ENCODE assay signal across 17 cellular contexts in the genomic region with DNA sequence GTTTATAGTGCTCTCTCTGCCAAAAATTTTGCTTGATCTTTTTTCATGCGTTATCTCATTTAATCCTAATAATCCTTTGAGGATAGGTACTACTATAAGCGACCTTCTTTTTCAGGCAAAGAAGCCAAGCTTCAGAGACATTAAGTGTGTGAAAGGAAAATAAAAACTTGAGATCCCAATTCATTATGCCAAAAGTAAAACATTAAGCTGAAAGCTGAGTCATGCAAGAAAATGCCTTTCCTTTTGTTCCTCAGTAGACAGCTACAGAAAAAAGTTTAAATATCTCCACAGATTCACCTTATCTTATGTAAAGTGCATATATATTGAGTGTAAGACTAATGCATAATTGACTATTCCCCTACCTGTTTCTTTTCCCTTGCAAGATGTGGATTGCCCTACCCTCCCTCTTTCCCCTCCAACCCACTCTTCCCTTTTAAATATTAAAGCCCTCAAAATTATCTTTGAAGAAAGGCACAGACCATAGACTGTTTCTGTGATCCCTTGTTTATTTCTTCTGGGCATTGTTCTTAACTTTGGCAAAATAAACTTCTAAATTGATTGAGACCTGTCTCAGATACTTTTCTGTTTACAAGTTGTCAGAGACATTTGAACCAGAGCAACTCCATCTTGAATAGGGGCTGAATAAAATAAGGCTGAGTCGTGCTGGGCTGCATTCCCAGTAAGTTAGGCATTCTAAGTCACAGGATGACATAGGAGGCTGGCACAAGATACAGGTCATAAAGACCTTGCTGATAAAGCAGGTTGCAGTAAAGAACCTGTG.
A peak's percentile ranks its signal among the peaks of the same experiment; 100 is the strongest.
DNase-seq lines count a peak whose midpoint lies in the region; ATAC-seq lines count a peak whose summit lies in the region.
"Had no signal": no experiment of that assay in that cellular context is flagged by ENCODE, and none has a peak within 500 bp of the region (broad histone marks: within the 10 kb centered on the region; RNA-seq: fewer than 3 reads in every experiment).

No MANE protein-coding gene starts in this region.

- DNase-seq in ACHN (peak; percentile 70), astrocyte of the hippocampus (ENCODE audit: low read depth, low spot score) (peak; percentile 4), kidney glomerular epithelial cell (lab: John Stamatoyannopoulos, UW) (peak; percentile 25), renal cortical epithelial cell (ENCODE audit: low read depth) (peak; percentile 83), inferior parietal cortex (ENCODE audit: extremely low spot score) (no peak), NCI-H748 treated with DMSO at 0.1 percent for 48 hours (lab: John Stamatoyannopoulos, UW) (no peak)
- no peak for DNase-seq in naive thymus-derived CD8-positive, alpha-beta T cell
- DNase-seq: 8988T; C1 segment of cervical spinal cord; CD4-positive, alpha-beta T cell; DMS153; DMS79 treated with DMSO at 0.1 percent for 48 hours; EL; HCEC 1CT; HFFc6 had no signal

- no peaks in the 10 kb centered on the region for H3K4me1 Mint-ChIP-seq in naive thymus-derived CD8-positive, alpha-beta T cell
- H3K4me1 Mint-ChIP-seq: B cell had no signal

- peaks cover 0 to 7% (median 3%) of the 10 kb centered on the region in 5 donors for H3K27me3 Mint-ChIP-seq in naive thymus-derived CD8-positive, alpha-beta T cell
- H3K27me3 Mint-ChIP-seq: B cell; CD4-positive, alpha-beta T cell had no signal

- in situ Hi-C loops in ACHN (cut with HindIII; ENCODE audit: low pct_ligation_motif_present, low pct_unique_long_range_greater_than_20kb, low sequenced_read_pairs) = no loop called here

- H3K27ac Mint-ChIP-seq in naive thymus-derived CD8-positive, alpha-beta T cell = no peak overlapping the region
- H3K27ac Mint-ChIP-seq: B cell; CD4-positive, alpha-beta T cell; HFFc6 had no signal

- peaks cover 0 to 2% (median 0%) of the 10 kb centered on the region in 9 donors for H3K9me3 Mint-ChIP-seq in naive thymus-derived CD8-positive, alpha-beta T cell
- H3K9me3 Mint-ChIP-seq: HFFc6 had no signal

- no peak for ATAC-seq in naive thymus-derived CD8-positive, alpha-beta T cell
- ATAC-seq: HepG2 had no signal

- H3K4me3 Mint-ChIP-seq in naive thymus-derived CD8-positive, alpha-beta T cell = no peak overlapping the region
- H3K4me3 Mint-ChIP-seq: B cell; CD4-positive, alpha-beta T cell; HFFc6 had no signal

- H3K36me3 Mint-ChIP-seq in naive thymus-derived CD8-positive, alpha-beta T cell = no peaks in the 10 kb centered on the region

- POLR2A ChIA-PET in naive thymus-derived CD8-positive, alpha-beta T cell (lab: Charles Lee) = no interaction called here

Comparison
In these comparisons a context has a peak if more than half of its experiments do, and no peak if none do; other contexts are left out.
1. DNase-seq: peak in ACHN (single experiment), astrocyte of the hippocampus (single experiment), kidney glomerular epithelial cell (single experiment) and renal cortical epithelial cell (single experiment); none in naive thymus-derived CD8-positive, alpha-beta T cell (0 of 10), inferior parietal cortex (single experiment) and NCI-H748 treated with DMSO at 0.1 percent for 48 hours (single experiment).